26 cellular contexts compared by ENCODE assay signal in the genomic region with DNA sequence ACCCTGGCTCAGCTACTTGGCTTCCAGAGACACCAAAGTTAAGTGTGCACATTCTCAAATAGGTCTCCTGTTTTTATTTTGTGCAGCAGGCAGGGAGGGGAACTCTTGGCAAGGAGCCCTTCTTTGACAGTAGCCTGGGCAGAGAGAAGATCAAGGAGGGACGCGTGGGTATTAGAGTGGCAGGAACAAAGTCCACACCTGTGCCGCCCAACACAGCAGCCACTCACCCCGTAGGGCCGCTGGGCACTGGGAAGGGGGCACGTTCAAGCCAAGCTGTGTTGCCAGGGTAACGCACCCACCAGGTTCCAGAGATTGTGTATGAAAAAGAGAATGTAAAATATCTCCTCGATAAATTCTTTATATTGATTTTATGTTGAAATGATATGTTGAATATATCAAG.
DNase-seq lines count a peak whose midpoint lies in the region; ATAC-seq, FAIRE-seq and TF ChIP-seq lines count a peak whose summit lies in the region.
"Had no signal": no experiment of that assay in that cellular context is flagged by ENCODE, and none has a peak within 500 bp of the region (broad histone marks: within the 10 kb centered on the region; RNA-seq: fewer than 3 reads in every experiment).

No MANE protein-coding gene starts in this region.

- H3K36me3 ChIP-seq in BE2C (no peaks in the 10 kb centered on the region), pancreas (no peaks in the 10 kb centered on the region)
- H3K36me3 ChIP-seq: gastroesophageal sphincter had no signal

- intact Hi-C loops in pancreas (cut with DNase I) = no loop called here

- CTCF ChIA-PET in GM10248 (lab: Yijun Ruan, JAX) = no interaction called here

- H3K9me3 ChIP-seq in BE2C (no peaks in the 10 kb centered on the region), pancreas (no peaks in the 10 kb centered on the region)
- H3K9me3 ChIP-seq: gastroesophageal sphincter had no signal

- 28 to 33% methylated on average over 8 of the region's 8 CpGs for WGBS in pancreas, 2 donors

- H3K27me3 ChIP-seq in BE2C (no peaks in the 10 kb centered on the region), pancreas (no peaks in the 10 kb centered on the region)

- peaks cover 6% of the 10 kb centered on the region for H3K4me1 ChIP-seq in BE2C
- H3K4me1 ChIP-seq in pancreas = no peaks in the 10 kb centered on the region
- H3K4me1 ChIP-seq: gastroesophageal sphincter, parathyroid adenoma had no signal

- no peak for FAIRE-seq in pancreas (lab: Jason Lieb, UNC)
- FAIRE-seq: endothelial cell of umbilical vein had no signal

- H3K4me3 ChIP-seq in BE2C (ENCODE audit: low read depth, low read length) (peak overlapping the region; percentile 64), pancreas (no peak overlapping the region)
- H3K4me3 ChIP-seq: gastroesophageal sphincter had no signal

- ATAC-seq in pancreas = peak in 3 of 4 donors; percentile 12 to 35 (median 29)
- no peak for ATAC-seq in activated CD4-positive, CD25-positive, alpha-beta regulatory T cell treated with anti-CD3 and anti-CD28 coated beads, Interleukin-2, amount 50 U/mL, for 24 hours
- ATAC-seq: activated naive CD8-positive, alpha-beta T cell treated with anti-CD3 and anti-CD28 coated beads, Interleukin-2, amount 50 U/mL, for 24 hours; activated T-cell treated with anti-CD3 and anti-CD28 coated beads, Interleukin-2, amount 50 U/mL, for 4 hours; CD8-positive, alpha-beta T cell had no signal

- no peak overlapping the region for H3K27ac ChIP-seq in pancreas
- H3K27ac ChIP-seq: gastroesophageal sphincter, parathyroid adenoma had no signal

- POLR2A ChIA-PET in GM10248 (lab: Yijun Ruan, JAX) = no interaction called here

- DNase-seq in BE2C = no peak
- peak; percentile 14 for DNase-seq in HT-29 (ENCODE audit: low spot score)
- DNase-seq in ecto neural progenitor cell (ENCODE audit: low spot score) = peak; percentile 38
- no peak for DNase-seq in pancreas
- DNase-seq in NCI-H82 (lab: John Stamatoyannopoulos, UW) = no peak
- DNase-seq in GM10248 (ENCODE audit: extremely low spot score) = no peak
- DNase-seq: activated CD4-positive, alpha-beta T cell treated with anti-CD3 and anti-CD28 coated beads, Interleukin-2, amount 10 ng/mL, durations not matched to agents 24 days and 14 days; activated gamma-delta T cell treated with Interleukin-2 at 50 U/mL for 16 hours; activated naive CD8-positive, alpha-beta T cell treated with anti-CD3 and anti-CD28 coated beads, Interleukin-2, amount 50 U/mL, for 24 hours; activated T-cell treated with anti-CD3 and anti-CD28 coated beads, Interleukin-2, amount 50 U/mL, for 4 hours; CD8-positive, alpha-beta T cell; DMS153; GDM1; H9; NCI-H1105 treated with DMSO at 0.1 percent for 48 hours; NCI-H2029 treated with DMSO at 0.1 percent for 48 hours; NCI-H226; NCI-H748 treated with DMSO at 0.1 percent for 48 hours; nephron progenitor cell; stimulated activated CD4-positive, alpha-beta T cell treated with anti-CD3 and anti-CD28 coated beads, Interleukin-12 subunit alpha, Interleukin-12 subunit beta, amount 100 ng/mL, for 4 hours; stimulated activated CD4-positive, alpha-beta T cell treated with anti-CD3 and anti-CD28 coated beads, Interleukin-4, amount 100 ng/mL, for 1 hour; T-helper 9 cell had no signal

- TF ChIP-seq CTCF in BE2C (IDR thresholded peaks at IDR 0.05; ENCODE audit: low read depth, low read length) = no peak
- TF ChIP-seq CTCF in pancreas (IDR thresholded peaks at IDR 0.05) = no peak
- TF ChIP-seq CTCF in GM10248 (IDR thresholded peaks at IDR 0.05; ENCODE audit: control extremely low read depth, extremely low read depth, low read depth, missing control alignments) = no peak

Comparison
In these comparisons a context has a peak if more than half of its experiments do, and no peak if none do; other contexts are left out.
1. DNase-seq: peak in HT-29 (single experiment) and ecto neural progenitor cell (single experiment); none in BE2C (single experiment), pancreas (0 of 6), NCI-H82 (single experiment) and GM10248 (single experiment).
2. ATAC-seq: peak in pancreas (3 of 4); none in activated CD4-positive, CD25-positive, alpha-beta regulatory T cell treated with anti-CD3 and anti-CD28 coated beads, Interleukin-2, amount 50 U/mL, for 24 hours (0 of 2).